In genomic region chr10:31030216-31030615, GRCh38 we compare ENCODE assay signal across 14 cellular contexts. TPM values are rescaled to one million over a fixed set of nuclear protein-coding genes. Genes with fewer than 3 reads are reported as not detected.
DNase-seq lines count a peak whose midpoint lies in the region; ATAC-seq and TF ChIP-seq lines count a peak whose summit lies in the region.
"Had no signal": no experiment of that assay in that cellular context is flagged by ENCODE, and none has a peak within 500 bp of the region (broad histone marks: within the 10 kb centered on the region; RNA-seq: fewer than 3 reads in every experiment).

No MANE protein-coding gene starts in this region.

- POLR2A ChIA-PET in GM10248 (lab: Yijun Ruan, JAX) = no interaction called here

- H3K36me3 Mint-ChIP-seq in CD14-positive monocyte = peaks cover 0 to 3% of the 10 kb centered on the region in 2 donors
- H3K36me3 Mint-ChIP-seq in dendritic cell treated with granulocyte-macrophage colony-stimulating factor and Interleukin-4, amounts not matched to agents 40 ng/mL and 50 ng/mL, for 4 days (ENCODE audit: low read depth) = no peaks in the 10 kb centered on the region
- no peaks in the 10 kb centered on the region for H3K36me3 Mint-ChIP-seq in neural crest cell (ENCODE audit: low read depth)
- H3K36me3 Mint-ChIP-seq: activated naive CD4-positive, alpha-beta T cell treated with anti-CD3 and anti-CD28 coated beads, Interleukin-2, amount 50 U/mL, for 24 hours had no signal

- DNase-seq in CD14-positive monocyte (ENCODE audit: low spot score) (no peak), LHCN-M2 (ENCODE audit: low read depth) (peak; percentile 75), neural crest cell (ENCODE audit: low read depth, low spot score) (no peak), GM10248 (ENCODE audit: extremely low spot score) (no peak), LoVo (ENCODE audit: low spot score) (no peak)
- no peak for DNase-seq in activated CD4-positive, alpha-beta T cell treated with anti-CD3 and anti-CD28 coated beads for 4 hours
- DNase-seq: HCEC 1CT; NCI-H345; SIG-M5; stimulated activated CD4-positive, alpha-beta T cell treated with anti-CD3 and anti-CD28 coated beads, Interleukin-4, amount 100 ng/mL, for 1 hour; stimulated activated naive CD8-positive, alpha-beta T cell treated with anti-CD3 and anti-CD28 coated beads, Interleukin-15, amount 100 ng/mL, for 72 hours had no signal

- no peak for TF ChIP-seq CTCF in CD14-positive monocyte (IDR thresholded peaks at IDR 0.05)
- TF ChIP-seq CTCF in neural crest cell (conservative IDR thresholded peaks at IDR 0.05) = no peak
- no peak for TF ChIP-seq CTCF in GM10248 (IDR thresholded peaks at IDR 0.05; ENCODE audit: control extremely low read depth, extremely low read depth, low read depth, missing control alignments)

- H3K27me3 Mint-ChIP-seq in CD14-positive monocyte (ENCODE audit: low read depth in 3 of 3) (no peaks in the 10 kb centered on the region), neural crest cell (ENCODE audit: low read depth) (no peaks in the 10 kb centered on the region)
- H3K27me3 Mint-ChIP-seq in dendritic cell treated with granulocyte-macrophage colony-stimulating factor and Interleukin-4, amounts not matched to agents 40 ng/mL and 50 ng/mL, for 4 days = no peaks in the 10 kb centered on the region
- H3K27me3 Mint-ChIP-seq: activated naive CD4-positive, alpha-beta T cell treated with anti-CD3 and anti-CD28 coated beads, Interleukin-2, amount 50 U/mL, for 24 hours; stimulated activated naive CD8-positive, alpha-beta T cell treated with anti-CD3 and anti-CD28 coated beads, Interleukin-15, amount 100 ng/mL, for 72 hours had no signal

- intact Hi-C loops in CD14-positive monocyte (cut with micrococcal nuclease) = loop anchor here (5.0 to 10.0 kb wide), 3 partner anchors 33 to 735 kb away; no protein-coding TSS in a partner anchor
- intact Hi-C loops in dendritic cell treated with granulocyte-macrophage colony-stimulating factor and Interleukin-4, amounts not matched to agents 40 ng/mL and 50 ng/mL, for 4 days (cut with micrococcal nuclease) = no loop called here

- CTCF ChIA-PET in GM10248 (lab: Yijun Ruan, JAX) = interaction anchor here (1.1 to 1.2 kb wide), 3 partner anchors 9 to 22 kb away, joined by 3 to 4 read pairs (median 4); no protein-coding TSS in a partner anchor

- no peaks in the 10 kb centered on the region for H3K9me3 Mint-ChIP-seq in CD14-positive monocyte
- no peaks in the 10 kb centered on the region for H3K9me3 Mint-ChIP-seq in dendritic cell treated with granulocyte-macrophage colony-stimulating factor and Interleukin-4, amounts not matched to agents 40 ng/mL and 50 ng/mL, for 4 days
- no peaks in the 10 kb centered on the region for H3K9me3 Mint-ChIP-seq in neural crest cell
- H3K9me3 Mint-ChIP-seq: activated naive CD4-positive, alpha-beta T cell treated with anti-CD3 and anti-CD28 coated beads, Interleukin-2, amount 50 U/mL, for 24 hours; stimulated activated naive CD8-positive, alpha-beta T cell treated with anti-CD3 and anti-CD28 coated beads, Interleukin-15, amount 100 ng/mL, for 72 hours had no signal

- ATAC-seq in HG02840 (IDR thresholded peaks at IDR 0.05; ENCODE audit: low FRiP score, unreplicated experiment) = no peak
- ATAC-seq: stimulated activated naive CD8-positive, alpha-beta T cell treated with anti-CD3 and anti-CD28 coated beads, Interleukin-15, amount 100 ng/mL, for 72 hours had no signal

- H3K27ac Mint-ChIP-seq in CD14-positive monocyte = peak overlapping the region in 4 of 7 donors; percentile 3 to 99 (median 22)
- peak overlapping the region; percentile 93 for H3K27ac Mint-ChIP-seq in dendritic cell treated with granulocyte-macrophage colony-stimulating factor and Interleukin-4, amounts not matched to agents 40 ng/mL and 50 ng/mL, for 4 days
- H3K27ac Mint-ChIP-seq in neural crest cell (ENCODE audit: unreplicated experiment) = no peak overlapping the region
- H3K27ac Mint-ChIP-seq: activated naive CD4-positive, alpha-beta T cell treated with anti-CD3 and anti-CD28 coated beads, Interleukin-2, amount 50 U/mL, for 24 hours; stimulated activated naive CD8-positive, alpha-beta T cell treated with anti-CD3 and anti-CD28 coated beads, Interleukin-15, amount 100 ng/mL, for 72 hours had no signal

- H3K4me1 Mint-ChIP-seq in CD14-positive monocyte = peaks cover 47% of the 10 kb centered on the region
- H3K4me1 Mint-ChIP-seq in dendritic cell treated with granulocyte-macrophage colony-stimulating factor and Interleukin-4, amounts not matched to agents 40 ng/mL and 50 ng/mL, for 4 days (ENCODE audit: low read depth) = peaks cover 48% of the 10 kb centered on the region
- H3K4me1 Mint-ChIP-seq in neural crest cell = peaks cover 36% of the 10 kb centered on the region

- H3K4me3 Mint-ChIP-seq in CD14-positive monocyte = no peak overlapping the region
- no peak overlapping the region for H3K4me3 Mint-ChIP-seq in dendritic cell treated with granulocyte-macrophage colony-stimulating factor and Interleukin-4, amounts not matched to agents 40 ng/mL and 50 ng/mL, for 4 days
- peak overlapping the region; percentile 12 for H3K4me3 Mint-ChIP-seq in neural crest cell

RNA-seq across cellular contexts. Expression of gene ZNF438, which starts 1.4 kb away (rescaled TPM):
- 1 to 10 TPM; 5.4 to 9.3 TPM for polyA plus RNA-seq in CD14-positive monocyte
- total RNA-seq in LHCN-M2 (2014; rRNA removed) (5.1 and 5.3 TPM in 2 replicates), neural crest cell (3.5 and 4.0 TPM in 2 replicates)
- 3.1 TPM for polyA plus RNA-seq in LHCN-M2 (2012)
